ENCODE assay signal across 24 cellular contexts in genomic region chr3:109125902-109126301, GRCh38. TPM values are rescaled to one million over a fixed set of nuclear protein-coding genes. Genes with fewer than 3 reads are reported as not detected.
DNase-seq lines count a peak whose midpoint lies in the region; ATAC-seq, FAIRE-seq and TF ChIP-seq lines count a peak whose summit lies in the region.
"Had no signal": no experiment of that assay in that cellular context is flagged by ENCODE, and none has a peak within 500 bp of the region (broad histone marks: within the 10 kb centered on the region; RNA-seq: fewer than 3 reads in every experiment).

No MANE protein-coding gene starts in this region.

- no peak for TF ChIP-seq CTCF in pancreas (IDR thresholded peaks at IDR 0.05)

- H3K4me3 Mint-ChIP-seq in immature natural killer cell: no peak overlapping the region
- H3K4me3 Mint-ChIP-seq: CD4-positive, alpha-beta memory T cell; IgD-negative memory B cell had no signal

- no peaks in the 10 kb centered on the region for H3K9me3 ChIP-seq in pancreas
- H3K9me3 ChIP-seq: BLaER1 had no signal

- H3K9me3 Mint-ChIP-seq in immature natural killer cell: peaks cover 0 to 5% (median 4%) of the 10 kb centered on the region in 6 donors

- H3K27ac Mint-ChIP-seq in immature natural killer cell: no peak overlapping the region
- H3K27ac Mint-ChIP-seq: CD4-positive, alpha-beta memory T cell; IgD-negative memory B cell had no signal

- FAIRE-seq in pancreas (lab: Jason Lieb, UNC): peak; percentile 32
- FAIRE-seq: A204.1, D721Med, HTR-8/SVneo had no signal

- no peak for ATAC-seq in pancreas
- ATAC-seq in HG03095 (IDR thresholded peaks at IDR 0.05; ENCODE audit: unreplicated experiment): no peak
- ATAC-seq: SK-N-SH treated with all-trans-retinoic acid at 6 μM for 48 hours had no signal

- H3K36me3 Mint-ChIP-seq in immature natural killer cell: no peaks in the 10 kb centered on the region
- H3K36me3 Mint-ChIP-seq: CD4-positive, alpha-beta memory T cell; IgD-negative memory B cell had no signal

- H3K27ac ChIP-seq in pancreas: no peak overlapping the region
- H3K27ac ChIP-seq: BLaER1, HL-60 had no signal

- no peaks in the 10 kb centered on the region for H3K27me3 ChIP-seq in pancreas
- H3K27me3 ChIP-seq: BLaER1 had no signal

- no peak overlapping the region for H3K4me3 ChIP-seq in pancreas
- H3K4me3 ChIP-seq: BLaER1 had no signal

- H3K27me3 Mint-ChIP-seq in immature natural killer cell (ENCODE audit: low read depth in 3 of 3): no peaks in the 10 kb centered on the region
- H3K27me3 Mint-ChIP-seq: IgD-negative memory B cell had no signal

- H3K4me1 Mint-ChIP-seq in immature natural killer cell: no peaks in the 10 kb centered on the region
- H3K4me1 Mint-ChIP-seq: CD4-positive, alpha-beta memory T cell had no signal

- peak; percentile 53 for DNase-seq in DMS53 (lab: John Stamatoyannopoulos, UW)
- DNase-seq in SW480 (ENCODE audit: low spot score): peak; percentile 5
- peak; percentile 69 for DNase-seq in left kidney (ENCODE audit: low read depth, low spot score)
- DNase-seq in pancreas: no peak
- no peak for DNase-seq in immature natural killer cell
- no peak for DNase-seq in activated CD4-positive, CD25-positive, alpha-beta regulatory T cell treated with anti-CD3 and anti-CD28 coated beads, Interleukin-2, amount 50 U/mL, for 72 hours
- DNase-seq in ecto neural progenitor cell (ENCODE audit: low spot score): no peak
- DNase-seq: CD4-positive, alpha-beta memory T cell; DMS79 treated with DMSO at 0.1 percent for 48 hours; NCI-H1105; NCI-H2081; SHP77 had no signal

- intact Hi-C loops in pancreas (cut with DNase I): no loop called here

- no peaks in the 10 kb centered on the region for H3K36me3 ChIP-seq in pancreas
- H3K36me3 ChIP-seq: BLaER1 had no signal

- H3K4me1 ChIP-seq in pancreas: no peaks in the 10 kb centered on the region

RNA-seq across cellular contexts. Expression of gene MORC1, which starts 8.0 kb away (rescaled TPM):
- not detected for total RNA-seq in pancreas
- polyA plus RNA-seq in pancreas: not detected
- polyA plus RNA-seq in immature natural killer cell: not detected
- total RNA-seq: CD4-positive, alpha-beta memory T cell; LHCN-M2; NCI-H460; OCI-LY7 had no signal
- polyA plus RNA-seq: CD4-positive, alpha-beta memory T cell; IgD-negative memory B cell had no signal

RNA-seq across cellular contexts. Expression of gene C3orf85, which starts 10.6 kb away (rescaled TPM):
- not detected for total RNA-seq in pancreas
- polyA plus RNA-seq in pancreas: not detected
- not detected for polyA plus RNA-seq in immature natural killer cell
- total RNA-seq: CD4-positive, alpha-beta memory T cell; H4; LHCN-M2; NCI-H460; OCI-LY7 had no signal
- polyA plus RNA-seq: CD4-positive, alpha-beta memory T cell; IgD-negative memory B cell had no signal

Comparison
In these comparisons a context has a peak if more than half of its experiments do, and no peak if none do; other contexts are left out.
1. DNase-seq: peak in DMS53 (single experiment), SW480 (single experiment) and left kidney (single experiment); none in pancreas (0 of 6), immature natural killer cell (0 of 3), activated CD4-positive, CD25-positive, alpha-beta regulatory T cell treated with anti-CD3 and anti-CD28 coated beads, Interleukin-2, amount 50 U/mL, for 72 hours (single experiment) and ecto neural progenitor cell (single experiment).